ENCODE assay signal across 8 cellular contexts in genomic region chr9:14314929-14315753, GRCh38. TPM values are rescaled to one million over a fixed set of nuclear protein-coding genes. Genes with fewer than 3 reads are reported as not detected.
DNase-seq lines count a peak whose midpoint lies in the region; ATAC-seq, FAIRE-seq and TF ChIP-seq lines count a peak whose summit lies in the region.

No MANE protein-coding gene starts in this region.

- H3K4me3 ChIP-seq in ACC112 (ENCODE audit: low read depth, low read length) (peak overlapping the region; percentile 92), OCI-LY7 (ENCODE audit: low read depth, low read length, poor library complexity, severe bottlenecking) (peak overlapping the region; percentile 93), bronchial epithelial cell (ENCODE audit: low read depth, low read length) (peak overlapping the region; percentile 83), sigmoid colon (peak overlapping the region; percentile 62 to 87 (median 76))

- no TSS peak for BruUV-seq in OCI-LY7 (replicated peaks; lab: Mats Ljungman, UMichigan)

- intact Hi-C loops in OCI-LY7 (cut with micrococcal nuclease; ENCODE audit: unreplicated experiment) (loop anchor here (1.0 kb wide), 1 partner anchor 159 kb away; no protein-coding TSS in a partner anchor), sigmoid colon (cut with DNase I) (loop anchor here (5.0 kb wide), 3 partner anchors 43 to 218 kb away; no protein-coding TSS in a partner anchor)

- TF ChIP-seq POLR2A in sigmoid colon (IDR thresholded peaks at IDR 0.05), result no peak

- H3K27ac ChIP-seq in ACC112 (ENCODE audit: low read depth, low read length) (peak overlapping the region; percentile 92), OCI-LY7 (ENCODE audit: low read depth, low read length, poor library complexity, severe bottlenecking) (peak overlapping the region; percentile 86), sigmoid colon (peak overlapping the region; percentile 98 to 99 (median 98))

- FAIRE-seq in bronchial epithelial cell (lab: Jason Lieb, UNC), result no peak

- TF ChIP-seq CTCF in GM13976 (IDR thresholded peaks at IDR 0.05; ENCODE audit: borderline replicate concordance, control extremely low read depth, extremely low read depth, insufficient read depth, missing control alignments), result no peak
- TF ChIP-seq CTCF in OCI-LY7 (conservative IDR thresholded peaks at IDR 0.05; ENCODE audit: low read length), result no peak
- no peak for TF ChIP-seq CTCF in bronchial epithelial cell (IDR thresholded peaks at IDR 0.05; ENCODE audit: insufficient read depth, low read length, severe bottlenecking)
- peak in 1 of 4 experiments; percentile 16 for TF ChIP-seq CTCF in sigmoid colon (IDR thresholded peaks at IDR 0.05)

- H3K36me3 ChIP-seq in ACC112 (ENCODE audit: insufficient read depth, low read length), result no peaks in the 10 kb centered on the region
- no peaks in the 10 kb centered on the region for H3K36me3 ChIP-seq in OCI-LY7 (ENCODE audit: insufficient read depth, low read length)
- no peaks in the 10 kb centered on the region for H3K36me3 ChIP-seq in bronchial epithelial cell (ENCODE audit: control insufficient read depth, insufficient read depth, low read length)
- H3K36me3 ChIP-seq in sigmoid colon, result no peaks in the 10 kb centered on the region

- H4K20me1 ChIP-seq in OCI-LY7 (ENCODE audit: insufficient read depth, low read length), result no peaks in the 10 kb centered on the region

- peaks cover 26% of the 10 kb centered on the region for H3K4me1 ChIP-seq in ACC112 (ENCODE audit: control insufficient read depth, insufficient read depth, low read length, unreplicated experiment)
- peaks cover 70% of the 10 kb centered on the region for H3K4me1 ChIP-seq in OCI-LY7 (ENCODE audit: insufficient read depth, low read length, poor library complexity, severe bottlenecking)
- peaks cover 0 to 54% (median 46%) of the 10 kb centered on the region in 4 donors for H3K4me1 ChIP-seq in sigmoid colon

- no peaks in the 10 kb centered on the region for H3K27me3 ChIP-seq in ACC112 (ENCODE audit: insufficient read depth, low read length)
- H3K27me3 ChIP-seq in bronchial epithelial cell (ENCODE audit: control insufficient read depth, insufficient read depth, low read length), result no peaks in the 10 kb centered on the region
- H3K27me3 ChIP-seq in sigmoid colon, result no peaks in the 10 kb centered on the region

- POLR2A ChIA-PET in OCI-LY7 (lab: Charles Lee), result no interaction called here

- TF ChIP-seq EP300 in sigmoid colon (IDR thresholded peaks at IDR 0.05), result no peak

- H3K4me2 ChIP-seq in OCI-LY7 (ENCODE audit: low read length), result peak overlapping the region; percentile 86

- H3K9me2 ChIP-seq in OCI-LY7 (ENCODE audit: insufficient read depth, low read length), result no peaks in the 10 kb centered on the region

- H3K79me2 ChIP-seq in ACC112 (ENCODE audit: control insufficient read depth, insufficient read depth, low read length, unreplicated experiment), result peaks cover 72% of the 10 kb centered on the region
- H3K79me2 ChIP-seq in OCI-LY7 (ENCODE audit: insufficient read depth, low read depth, low read length), result peaks cover 52% of the 10 kb centered on the region

- in situ Hi-C loops in GM13976 (cut with MboI; ENCODE audit: low sequenced_read_pairs, unreplicated experiment), result no loop called here

- H2AFZ ChIP-seq in ACC112 (ENCODE audit: low read length, unreplicated experiment) (peak overlapping the region; percentile 50), OCI-LY7 (ENCODE audit: low read length) (peak overlapping the region; percentile 47; the same call in 1 of the 2 replicates)

- H3K9me3 ChIP-seq in OCI-LY7 (ENCODE audit: low read length), result no peaks in the 10 kb centered on the region
- H3K9me3 ChIP-seq in sigmoid colon, result no peaks in the 10 kb centered on the region

- DNase-seq in GM13976 (ENCODE audit: low spot score) (peak; percentile 49), OCI-LY7 (ENCODE audit: low spot score) (peak; percentile 64), bronchial epithelial cell (ENCODE audit: low read depth) (peak; percentile 62), iPS-NIHi11 (ENCODE audit: low spot score) (peak; percentile 80), sigmoid colon (peak; percentile 98)

- peak; percentile 28 for ATAC-seq in HG03469 (IDR thresholded peaks at IDR 0.05; ENCODE audit: unreplicated experiment)
- ATAC-seq in HG03045 (IDR thresholded peaks at IDR 0.05; ENCODE audit: unreplicated experiment), result no peak

- CTCF ChIA-PET in OCI-LY7 (lab: Charles Lee; ENCODE audit: unreplicated experiment), result no interaction called here

- WGBS in sigmoid colon, 2 donors, result 1% methylated on average over 105 of the region's 105 CpGs

RNA-seq across cellular contexts. Expression of gene NFIB, which starts 1.2 kb away (rescaled TPM):
- 10.7 and 13.7 TPM in 2 replicates for total RNA-seq in OCI-LY7 (2014; rRNA removed; shearing (Covaris generic))
- total RNA-seq in OCI-LY7 (2022) (24.5 and 25.1 TPM in 2 replicates), bronchial epithelial cell (11.6 and 11.9 TPM in 2 replicates), sigmoid colon (100 to 1,000 TPM in 1 of 4 donors, 10 to 100 TPM in 3; 45.3 to 129 (median 59.9) TPM)
- polyA plus RNA-seq in sigmoid colon, result 10 to 100 TPM in 1 of 3 donors, 1 to 10 TPM in 2; 3.7 to 12.5 (median 4.8) TPM
